Comparison of ENCODE assay signal across 21 cellular contexts in the genomic region with DNA sequence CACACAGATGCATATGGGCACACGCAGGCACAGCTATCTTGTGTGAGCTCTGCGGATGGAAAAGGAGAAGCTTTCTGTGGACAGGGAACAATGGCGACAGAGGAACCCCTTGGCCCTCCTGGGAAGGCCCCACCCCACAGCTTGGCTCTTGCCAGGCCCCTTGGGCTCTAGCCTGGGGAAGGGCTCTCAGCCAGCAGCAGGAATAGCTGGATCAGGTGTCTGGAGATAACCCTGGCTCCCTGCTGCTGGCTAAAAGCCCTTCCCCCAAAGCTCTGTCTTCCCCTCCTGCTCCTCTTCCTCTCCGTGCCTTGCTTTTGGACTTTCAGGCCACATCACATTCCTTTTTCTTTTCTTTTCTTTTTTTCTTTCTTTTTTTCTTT. TPM values are rescaled to one million over a fixed set of nuclear protein-coding genes. Genes with fewer than 3 reads are reported as not detected.
DNase-seq lines count a peak whose midpoint lies in the region; ATAC-seq and TF ChIP-seq lines count a peak whose summit lies in the region.
"Had no signal": no experiment of that assay in that cellular context is flagged by ENCODE, and none has a peak within 500 bp of the region (broad histone marks: within the 10 kb centered on the region; RNA-seq: fewer than 3 reads in every experiment).

No MANE protein-coding gene starts in this region.

- no peak overlapping the region for H3K4ac ChIP-seq in H9 (ENCODE audit: low read depth, low read length)

- H3K4me3 ChIP-seq in HL-60 (replicated peaks; ENCODE audit: insufficient read depth, low read length) (no peak overlapping the region), hepatocyte (no peak overlapping the region), neural progenitor cell (no peak overlapping the region), prostate gland (no peak overlapping the region)
- H3K4me3 ChIP-seq: GM23248, SJCRH30 had no signal

- H3K9ac ChIP-seq in neural progenitor cell (no peak overlapping the region), H9 (ENCODE audit: extremely low read depth, insufficient read length, low read length) (no peak overlapping the region)
- H3K9ac ChIP-seq: GM23248, KMS-11 had no signal

- no peak overlapping the region for H3K4me3 Mint-ChIP-seq in neural progenitor cell
- no peak overlapping the region for H3K4me3 Mint-ChIP-seq in H9
- H3K4me3 Mint-ChIP-seq: CD4-positive, CD25-positive, alpha-beta regulatory T cell had no signal

- no peaks in the 10 kb centered on the region for H3K79me1 ChIP-seq in H9 (ENCODE audit: insufficient read depth, low read depth, low read length, poor library complexity, severe bottlenecking)

- no peaks in the 10 kb centered on the region for H3K9me2 ChIP-seq in hepatocyte (replicated peaks; ENCODE audit: insufficient read depth)

- H4K91ac ChIP-seq in H9 (ENCODE audit: insufficient read length, low read depth, low read length) = no peak overlapping the region

- H3K4me1 Mint-ChIP-seq in neural progenitor cell (peaks cover 28% of the 10 kb centered on the region), H9 (peaks cover 26 to 38% of the 10 kb centered on the region in 2 experiments)

- H3K18ac ChIP-seq in H9 (ENCODE audit: insufficient read length, low read depth, low read length) = no peak overlapping the region

- no peak overlapping the region for H3K23ac ChIP-seq in H9 (ENCODE audit: insufficient read length, low read depth, low read length)

- H3K27ac ChIP-seq in HL-60 (replicated peaks) = peak overlapping the region; percentile 81
- peak overlapping the region; percentile 9 for H3K27ac ChIP-seq in hepatocyte
- no peak overlapping the region for H3K27ac ChIP-seq in neural progenitor cell
- H3K27ac ChIP-seq in H9 (ENCODE audit: insufficient read length, low read depth, low read length) = no peak overlapping the region
- H3K27ac ChIP-seq in prostate gland = no peak overlapping the region
- H3K27ac ChIP-seq: GM23248, KMS-11, RWPE1, SJCRH30 had no signal

- H4K20me1 ChIP-seq in hepatocyte (ENCODE audit: insufficient read depth, poor library complexity, severe bottlenecking) = no peaks in the 10 kb centered on the region
- no peaks in the 10 kb centered on the region for H4K20me1 ChIP-seq in neural progenitor cell (ENCODE audit: low read depth)
- H4K20me1 ChIP-seq in H9 (ENCODE audit: control insufficient read depth, insufficient read depth, insufficient read length) = no peaks in the 10 kb centered on the region

- H2BK20ac ChIP-seq in H9 (ENCODE audit: low read depth, low read length, poor library complexity, severe bottlenecking) = no peak overlapping the region

- H3K14ac ChIP-seq in H9 (ENCODE audit: insufficient read depth, low read length) = no peak overlapping the region

- no peak overlapping the region for H3K56ac ChIP-seq in H9 (ENCODE audit: insufficient read length, low read depth, low read length)

- H2BK120ac ChIP-seq in H9 (ENCODE audit: low read depth, low read length, poor library complexity, severe bottlenecking) = no peak overlapping the region

- 85% methylated on average over 4 of the region's 4 CpGs for WGBS in hepatocyte (ENCODE audit: low lambda C conversion rate, missing lambda C conversion rate)
- no CpG with 5 or more reads among the region's 4 CpGs for WGBS in H9 (ENCODE audit: extremely low coverage, insufficient read length, low lambda C conversion rate)
- WGBS in prostate gland = 88% methylated on average over 4 of the region's 4 CpGs

- H3K9me3 ChIP-seq in hepatocyte (ENCODE audit: low read depth) (no peaks in the 10 kb centered on the region), neural progenitor cell (ENCODE audit: low read depth) (no peaks in the 10 kb centered on the region), H9 (ENCODE audit: control insufficient read depth, low read depth, low read length) (no peaks in the 10 kb centered on the region), prostate gland (no peaks in the 10 kb centered on the region)
- H3K9me3 ChIP-seq: SJCRH30 had no signal

- no peak overlapping the region for H2BK15ac ChIP-seq in H9 (ENCODE audit: low read depth, low read length)

- no peak overlapping the region for H2AFZ ChIP-seq in hepatocyte
- no peak overlapping the region for H2AFZ ChIP-seq in neural progenitor cell (replicated peaks)
- no peak overlapping the region for H2AFZ ChIP-seq in H9 (ENCODE audit: low read length)
- H2AFZ ChIP-seq: GM23248 had no signal

- DNase-seq in HL-60 (ENCODE audit: low read depth in 1 of 2, low spot score in 1 of 2) = peak in 1 of 2 experiments; percentile 35
- DNase-seq in hepatocyte (ENCODE audit: low spot score) = no peak
- no peak for DNase-seq in neural progenitor cell (ENCODE audit: low spot score)
- no peak for DNase-seq in H9
- no peak for DNase-seq in prostate gland (ENCODE audit: low spot score)
- DNase-seq: ACHN; CD4-positive, CD25-positive, alpha-beta regulatory T cell; COR-L47; GM23248; NCI-H1417; NCI-H187; NCI-H2107; NCI-H226; NCI-H524; PC-3; SJCRH30 had no signal

- no peaks in the 10 kb centered on the region for H3K23me2 ChIP-seq in H9 (ENCODE audit: insufficient read length, low read depth, low read length, poor library complexity, severe bottlenecking)

- H3K27me3 Mint-ChIP-seq in neural progenitor cell (ENCODE audit: insufficient read depth, low read depth) (peaks cover 5% of the 10 kb centered on the region), H9 (ENCODE audit: low read depth) (peaks cover 1% of the 10 kb centered on the region; the same call in 1 of the 2 replicates)
- H3K27me3 Mint-ChIP-seq: CD4-positive, CD25-positive, alpha-beta regulatory T cell had no signal

- H4K8ac ChIP-seq in H9 (replicated peaks; ENCODE audit: insufficient read length, low read depth, low read length) = no peak overlapping the region

- TF ChIP-seq POLR2A in GM18505 (IDR thresholded peaks at IDR 0.05; ENCODE audit: borderline replicate concordance, extremely low read depth, insufficient read depth, insufficient read length) (no peak), prostate gland (IDR thresholded peaks at IDR 0.05) (no peak)

- H3K79me2 ChIP-seq in hepatocyte (no peaks in the 10 kb centered on the region), neural progenitor cell (ENCODE audit: low read depth) (no peaks in the 10 kb centered on the region), H9 (ENCODE audit: insufficient read depth, low read length) (no peaks in the 10 kb centered on the region)

- intact Hi-C loops in prostate gland (cut with DNase I) = no loop called here

- peaks cover 12% of the 10 kb centered on the region for H3F3A ChIP-seq in neural progenitor cell (ENCODE audit: low read depth)

- no peak overlapping the region for H3K4me2 ChIP-seq in hepatocyte
- no peak overlapping the region for H3K4me2 ChIP-seq in neural progenitor cell
- H3K4me2 ChIP-seq in H9 (ENCODE audit: insufficient read depth, insufficient read length, low read length) = no peak overlapping the region
- H3K4me2 ChIP-seq: KMS-11 had no signal

- no peak for ATAC-seq in GM18505 (IDR thresholded peaks at IDR 0.05; ENCODE audit: unreplicated experiment)
- ATAC-seq in HG03097 (IDR thresholded peaks at IDR 0.05; ENCODE audit: low FRiP score, unreplicated experiment) = no peak
- ATAC-seq: HCT116, PC-3 had no signal

- no peaks in the 10 kb centered on the region for H3K9me3 Mint-ChIP-seq in neural progenitor cell
- no peaks in the 10 kb centered on the region for H3K9me3 Mint-ChIP-seq in H9
- H3K9me3 Mint-ChIP-seq: CD4-positive, CD25-positive, alpha-beta regulatory T cell had no signal

- H3T11ph ChIP-seq in H9 (ENCODE audit: low read length) = no peak overlapping the region

- H3K27me3 ChIP-seq in HL-60 (ENCODE audit: insufficient read depth, poor library complexity, severe bottlenecking) (no peaks in the 10 kb centered on the region), hepatocyte (no peaks in the 10 kb centered on the region), neural progenitor cell (no peaks in the 10 kb centered on the region), H9 (ENCODE audit: insufficient read depth, low read length) (no peaks in the 10 kb centered on the region), prostate gland (replicated peaks; ENCODE audit: insufficient read depth) (no peaks in the 10 kb centered on the region)
- H3K27me3 ChIP-seq: SJCRH30 had no signal

- H3K36me3 Mint-ChIP-seq in neural progenitor cell = no peaks in the 10 kb centered on the region
- no peaks in the 10 kb centered on the region for H3K36me3 Mint-ChIP-seq in H9 (ENCODE audit: insufficient read depth in 1 of 3, low read depth in 3 of 3)
- H3K36me3 Mint-ChIP-seq: CD4-positive, CD25-positive, alpha-beta regulatory T cell had no signal

- H3K27ac Mint-ChIP-seq in neural progenitor cell (peak overlapping the region; percentile 14), H9 (no peak overlapping the region)
- H3K27ac Mint-ChIP-seq: CD4-positive, CD25-positive, alpha-beta regulatory T cell had no signal

- no peak overlapping the region for H2AK5ac ChIP-seq in H9 (ENCODE audit: insufficient read length, low read length)

- no peak overlapping the region for H4K5ac ChIP-seq in H9 (ENCODE audit: insufficient read length, low read depth, low read length)

- no peak overlapping the region for H2BK5ac ChIP-seq in H9 (ENCODE audit: insufficient read length, low read length)

- no peaks in the 10 kb centered on the region for H3K36me3 ChIP-seq in hepatocyte (replicated peaks; ENCODE audit: insufficient read depth, low read depth)
- no peaks in the 10 kb centered on the region for H3K36me3 ChIP-seq in neural progenitor cell
- no peaks in the 10 kb centered on the region for H3K36me3 ChIP-seq in prostate gland
- H3K36me3 ChIP-seq: SJCRH30 had no signal

- H3K4me1 ChIP-seq in hepatocyte (ENCODE audit: insufficient read depth) (peaks cover 66% of the 10 kb centered on the region), neural progenitor cell (peaks cover 49% of the 10 kb centered on the region), H9 (ENCODE audit: insufficient read depth, low read length) (no peaks in the 10 kb centered on the region), prostate gland (replicated peaks) (peaks cover 9% of the 10 kb centered on the region)

- TF ChIP-seq CTCF in HL-60 (IDR thresholded peaks at IDR 0.05; ENCODE audit: insufficient read depth, low read length) (no peak), hepatocyte (IDR thresholded peaks at IDR 0.05; ENCODE audit: poor library complexity) (no peak), neural progenitor cell (IDR thresholded peaks at IDR 0.05) (no peak), H9 (conservative IDR thresholded peaks at IDR 0.05) (no peak), prostate gland (IDR thresholded peaks at IDR 0.05) (no peak)

- no peak overlapping the region for H2BK12ac ChIP-seq in H9 (ENCODE audit: insufficient read length, low read depth, low read length)

RNA-seq across cellular contexts. Expression of a gene that starts 24.3 kb away (rescaled TPM):
- total RNA-seq in hepatocyte = 151 and 160 TPM in 2 replicates
- polyA plus RNA-seq in hepatocyte = 65.1 and 103 TPM in 2 replicates
- 0.71 and 2.9 TPM in 2 replicates for total RNA-seq in neural progenitor cell (ENCODE audit: low replicate concordance)
- 3.2 and 3.7 TPM in 2 replicates for total RNA-seq in H9 (2021)
- total RNA-seq in prostate gland = 10 to 100 TPM; 25.2 to 58.7 TPM
- polyA plus RNA-seq: GM23248 had no signal

RNA-seq across cellular contexts. Expression of a gene that starts 52.4 kb away (rescaled TPM):
- total RNA-seq in hepatocyte (4.5 and 5.5 TPM in 2 replicates), neural progenitor cell (ENCODE audit: low replicate concordance) (0.79 and 0.81 TPM in 2 replicates), H9 (2021) (2.5 and 2.9 TPM in 2 replicates), prostate gland (1 to 10 TPM in 1 of 2 donors, not detected in 1; 3.5 TPM)
- 4.3 and 7.3 TPM in 2 replicates for polyA plus RNA-seq in hepatocyte
- total RNA-seq: CD4-positive, CD25-positive, alpha-beta regulatory T cell; GM23248; PC-3; SJCRH30 had no signal
- polyA plus RNA-seq: GM23248 had no signal

Comparison
In these comparisons a context has a peak if more than half of its experiments do, and no peak if none do; other contexts are left out.
1. H3K27ac ChIP-seq: peak in HL-60 (single experiment) and hepatocyte (single experiment); none in neural progenitor cell (single experiment), H9 (single experiment) and prostate gland (0 of 2).